9 cellular contexts compared by ENCODE assay signal in genomic region chr12:44063671-44064070, GRCh38.
"Had no signal": no experiment of that assay in that cellular context is flagged by ENCODE, and none has a peak within 500 bp of the region (broad histone marks: within the 10 kb centered on the region; RNA-seq: fewer than 3 reads in every experiment).

No MANE protein-coding gene starts in this region.

- DNase-seq: H9, HCEC 1CT, IMR-90, KG1 had no signal

- H3K4me3 ChIP-seq: GM23338, K562 had no signal

- FAIRE-seq: H1, H54, HTR-8/SVneo, K562 had no signal
